Comparison of ENCODE assay signal across 8 cellular contexts in the genomic region with DNA sequence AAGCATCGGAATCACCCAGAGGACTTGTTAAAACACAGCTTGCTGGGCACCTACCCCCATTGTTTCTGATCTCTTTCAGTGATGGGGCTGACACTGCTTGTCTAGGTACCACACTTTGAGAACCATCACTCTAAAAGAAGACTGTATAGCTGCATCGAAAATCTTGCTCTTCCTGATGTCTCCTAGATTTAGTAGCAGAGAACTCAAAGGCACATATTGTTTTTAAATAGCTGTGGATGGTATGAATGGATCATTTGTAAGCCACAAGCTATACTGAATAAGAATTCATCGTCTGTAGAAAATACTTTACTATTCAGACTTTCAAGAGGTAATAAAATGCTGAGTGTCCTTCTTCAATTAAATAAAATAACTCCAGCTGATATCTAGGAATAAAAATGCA.
"Had no signal": no experiment of that assay in that cellular context is flagged by ENCODE, and none has a peak within 500 bp of the region (broad histone marks: within the 10 kb centered on the region; RNA-seq: fewer than 3 reads in every experiment).

No MANE protein-coding gene starts in this region.

- H3K27ac ChIP-seq: GM23248 had no signal

- H3K9ac ChIP-seq: GM23248 had no signal

- H3K36me3 ChIP-seq: HAP-1 had no signal

- H3K9me3 ChIP-seq: HAP-1 had no signal

- FAIRE-seq: HTR-8/SVneo, K562 had no signal

- H2AFZ ChIP-seq: GM23248 had no signal

- H3K4me3 ChIP-seq: GM23248, HAP-1, K562 had no signal

- DNase-seq: GM23248, GOT3, H7, HFFc6, IMR-90 had no signal
